In the genomic region with DNA sequence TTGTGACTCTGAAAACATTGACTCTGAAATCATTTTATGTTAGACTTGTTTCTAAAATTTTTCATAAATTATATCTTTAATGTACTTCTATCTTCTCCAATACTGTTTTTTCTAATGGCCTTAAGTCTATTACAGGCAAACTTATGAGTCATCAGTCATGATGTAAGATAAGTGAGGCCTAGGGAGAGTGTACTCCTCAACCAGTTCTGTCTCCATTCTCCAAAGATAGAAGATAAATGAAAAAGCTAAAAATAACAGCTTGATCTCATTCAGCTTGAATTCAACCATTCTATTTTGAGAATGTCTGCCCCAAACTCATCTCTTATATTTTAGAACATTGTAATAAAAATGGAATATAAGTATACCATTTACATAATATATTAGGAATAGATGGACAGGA, we compare ENCODE assay signal across 1 cellular context.
TF ChIP-seq lines count a peak whose summit lies in the region.

No MANE protein-coding gene starts in this region.

TF ChIP-seq in K562, 482 proteins besides CTCF, POLR2A, EP300 and RAD21 (continued from another document and continues in another):
- TF ChIP-seq, protein P1, sequence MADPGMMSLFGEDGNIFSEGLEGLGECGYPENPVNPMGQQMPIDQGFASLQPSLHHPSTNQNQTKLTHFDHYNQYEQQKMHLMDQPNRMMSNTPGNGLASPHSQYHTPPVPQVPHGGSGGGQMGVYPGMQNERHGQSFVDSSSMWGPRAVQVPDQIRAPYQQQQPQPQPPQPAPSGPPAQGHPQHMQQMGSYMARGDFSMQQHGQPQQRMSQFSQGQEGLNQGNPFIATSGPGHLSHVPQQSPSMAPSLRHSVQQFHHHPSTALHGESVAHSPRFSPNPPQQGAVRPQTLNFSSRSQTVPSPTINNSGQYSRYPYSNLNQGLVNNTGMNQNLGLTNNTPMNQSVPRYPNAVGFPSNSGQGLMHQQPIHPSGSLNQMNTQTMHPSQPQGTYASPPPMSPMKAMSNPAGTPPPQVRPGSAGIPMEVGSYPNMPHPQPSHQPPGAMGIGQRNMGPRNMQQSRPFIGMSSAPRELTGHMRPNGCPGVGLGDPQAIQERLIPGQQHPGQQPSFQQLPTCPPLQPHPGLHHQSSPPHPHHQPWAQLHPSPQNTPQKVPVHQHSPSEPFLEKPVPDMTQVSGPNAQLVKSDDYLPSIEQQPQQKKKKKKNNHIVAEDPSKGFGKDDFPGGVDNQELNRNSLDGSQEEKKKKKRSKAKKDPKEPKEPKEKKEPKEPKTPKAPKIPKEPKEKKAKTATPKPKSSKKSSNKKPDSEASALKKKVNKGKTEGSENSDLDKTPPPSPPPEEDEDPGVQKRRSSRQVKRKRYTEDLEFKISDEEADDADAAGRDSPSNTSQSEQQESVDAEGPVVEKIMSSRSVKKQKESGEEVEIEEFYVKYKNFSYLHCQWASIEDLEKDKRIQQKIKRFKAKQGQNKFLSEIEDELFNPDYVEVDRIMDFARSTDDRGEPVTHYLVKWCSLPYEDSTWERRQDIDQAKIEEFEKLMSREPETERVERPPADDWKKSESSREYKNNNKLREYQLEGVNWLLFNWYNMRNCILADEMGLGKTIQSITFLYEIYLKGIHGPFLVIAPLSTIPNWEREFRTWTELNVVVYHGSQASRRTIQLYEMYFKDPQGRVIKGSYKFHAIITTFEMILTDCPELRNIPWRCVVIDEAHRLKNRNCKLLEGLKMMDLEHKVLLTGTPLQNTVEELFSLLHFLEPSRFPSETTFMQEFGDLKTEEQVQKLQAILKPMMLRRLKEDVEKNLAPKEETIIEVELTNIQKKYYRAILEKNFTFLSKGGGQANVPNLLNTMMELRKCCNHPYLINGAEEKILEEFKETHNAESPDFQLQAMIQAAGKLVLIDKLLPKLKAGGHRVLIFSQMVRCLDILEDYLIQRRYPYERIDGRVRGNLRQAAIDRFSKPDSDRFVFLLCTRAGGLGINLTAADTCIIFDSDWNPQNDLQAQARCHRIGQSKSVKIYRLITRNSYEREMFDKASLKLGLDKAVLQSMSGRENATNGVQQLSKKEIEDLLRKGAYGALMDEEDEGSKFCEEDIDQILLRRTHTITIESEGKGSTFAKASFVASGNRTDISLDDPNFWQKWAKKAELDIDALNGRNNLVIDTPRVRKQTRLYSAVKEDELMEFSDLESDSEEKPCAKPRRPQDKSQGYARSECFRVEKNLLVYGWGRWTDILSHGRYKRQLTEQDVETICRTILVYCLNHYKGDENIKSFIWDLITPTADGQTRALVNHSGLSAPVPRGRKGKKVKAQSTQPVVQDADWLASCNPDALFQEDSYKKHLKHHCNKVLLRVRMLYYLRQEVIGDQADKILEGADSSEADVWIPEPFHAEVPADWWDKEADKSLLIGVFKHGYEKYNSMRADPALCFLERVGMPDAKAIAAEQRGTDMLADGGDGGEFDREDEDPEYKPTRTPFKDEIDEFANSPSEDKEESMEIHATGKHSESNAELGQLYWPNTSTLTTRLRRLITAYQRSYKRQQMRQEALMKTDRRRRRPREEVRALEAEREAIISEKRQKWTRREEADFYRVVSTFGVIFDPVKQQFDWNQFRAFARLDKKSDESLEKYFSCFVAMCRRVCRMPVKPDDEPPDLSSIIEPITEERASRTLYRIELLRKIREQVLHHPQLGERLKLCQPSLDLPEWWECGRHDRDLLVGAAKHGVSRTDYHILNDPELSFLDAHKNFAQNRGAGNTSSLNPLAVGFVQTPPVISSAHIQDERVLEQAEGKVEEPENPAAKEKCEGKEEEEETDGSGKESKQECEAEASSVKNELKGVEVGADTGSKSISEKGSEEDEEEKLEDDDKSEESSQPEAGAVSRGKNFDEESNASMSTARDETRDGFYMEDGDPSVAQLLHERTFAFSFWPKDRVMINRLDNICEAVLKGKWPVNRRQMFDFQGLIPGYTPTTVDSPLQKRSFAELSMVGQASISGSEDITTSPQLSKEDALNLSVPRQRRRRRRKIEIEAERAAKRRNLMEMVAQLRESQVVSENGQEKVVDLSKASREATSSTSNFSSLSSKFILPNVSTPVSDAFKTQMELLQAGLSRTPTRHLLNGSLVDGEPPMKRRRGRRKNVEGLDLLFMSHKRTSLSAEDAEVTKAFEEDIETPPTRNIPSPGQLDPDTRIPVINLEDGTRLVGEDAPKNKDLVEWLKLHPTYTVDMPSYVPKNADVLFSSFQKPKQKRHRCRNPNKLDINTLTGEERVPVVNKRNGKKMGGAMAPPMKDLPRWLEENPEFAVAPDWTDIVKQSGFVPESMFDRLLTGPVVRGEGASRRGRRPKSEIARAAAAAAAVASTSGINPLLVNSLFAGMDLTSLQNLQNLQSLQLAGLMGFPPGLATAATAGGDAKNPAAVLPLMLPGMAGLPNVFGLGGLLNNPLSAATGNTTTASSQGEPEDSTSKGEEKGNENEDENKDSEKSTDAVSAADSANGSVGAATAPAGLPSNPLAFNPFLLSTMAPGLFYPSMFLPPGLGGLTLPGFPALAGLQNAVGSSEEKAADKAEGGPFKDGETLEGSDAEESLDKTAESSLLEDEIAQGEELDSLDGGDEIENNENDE (IDR thresholded peaks at IDR 0.05; ENCODE audit: low read depth, low read length): no peak
- TF ChIP-seq, protein P2, sequence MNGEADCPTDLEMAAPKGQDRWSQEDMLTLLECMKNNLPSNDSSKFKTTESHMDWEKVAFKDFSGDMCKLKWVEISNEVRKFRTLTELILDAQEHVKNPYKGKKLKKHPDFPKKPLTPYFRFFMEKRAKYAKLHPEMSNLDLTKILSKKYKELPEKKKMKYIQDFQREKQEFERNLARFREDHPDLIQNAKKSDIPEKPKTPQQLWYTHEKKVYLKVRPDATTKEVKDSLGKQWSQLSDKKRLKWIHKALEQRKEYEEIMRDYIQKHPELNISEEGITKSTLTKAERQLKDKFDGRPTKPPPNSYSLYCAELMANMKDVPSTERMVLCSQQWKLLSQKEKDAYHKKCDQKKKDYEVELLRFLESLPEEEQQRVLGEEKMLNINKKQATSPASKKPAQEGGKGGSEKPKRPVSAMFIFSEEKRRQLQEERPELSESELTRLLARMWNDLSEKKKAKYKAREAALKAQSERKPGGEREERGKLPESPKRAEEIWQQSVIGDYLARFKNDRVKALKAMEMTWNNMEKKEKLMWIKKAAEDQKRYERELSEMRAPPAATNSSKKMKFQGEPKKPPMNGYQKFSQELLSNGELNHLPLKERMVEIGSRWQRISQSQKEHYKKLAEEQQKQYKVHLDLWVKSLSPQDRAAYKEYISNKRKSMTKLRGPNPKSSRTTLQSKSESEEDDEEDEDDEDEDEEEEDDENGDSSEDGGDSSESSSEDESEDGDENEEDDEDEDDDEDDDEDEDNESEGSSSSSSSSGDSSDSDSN (IDR thresholded peaks at IDR 0.05; ENCODE audit: borderline replicate concordance in 1 of 2, low read depth in 2 of 2, low read length in 2 of 2): no peak
- TF ChIP-seq, protein P3, sequence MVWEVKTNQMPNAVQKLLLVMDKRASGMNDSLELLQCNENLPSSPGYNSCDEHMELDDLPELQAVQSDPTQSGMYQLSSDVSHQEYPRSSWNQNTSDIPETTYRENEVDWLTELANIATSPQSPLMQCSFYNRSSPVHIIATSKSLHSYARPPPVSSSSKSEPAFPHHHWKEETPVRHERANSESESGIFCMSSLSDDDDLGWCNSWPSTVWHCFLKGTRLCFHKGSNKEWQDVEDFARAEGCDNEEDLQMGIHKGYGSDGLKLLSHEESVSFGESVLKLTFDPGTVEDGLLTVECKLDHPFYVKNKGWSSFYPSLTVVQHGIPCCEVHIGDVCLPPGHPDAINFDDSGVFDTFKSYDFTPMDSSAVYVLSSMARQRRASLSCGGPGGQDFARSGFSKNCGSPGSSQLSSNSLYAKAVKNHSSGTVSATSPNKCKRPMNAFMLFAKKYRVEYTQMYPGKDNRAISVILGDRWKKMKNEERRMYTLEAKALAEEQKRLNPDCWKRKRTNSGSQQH (CRISPR knock-in tag; IDR thresholded peaks at IDR 0.05): no peak
- TF ChIP-seq ZNF408 (CRISPR knock-in tag; IDR thresholded peaks at IDR 0.05; ENCODE audit: low read depth): no peak
- TF ChIP-seq KLF6 (CRISPR knock-in tag; IDR thresholded peaks at IDR 0.05; ENCODE audit: borderline replicate concordance): no peak
- TF ChIP-seq DIDO1 (tag; IDR thresholded peaks at IDR 0.05; ENCODE audit: low read depth): no peak
- no peak for TF ChIP-seq TAF9B (IDR thresholded peaks at IDR 0.05; ENCODE audit: partially characterized antibody)
- TF ChIP-seq FOXJ2 (tag; IDR thresholded peaks at IDR 0.05): no peak
- TF ChIP-seq, protein P4, sequence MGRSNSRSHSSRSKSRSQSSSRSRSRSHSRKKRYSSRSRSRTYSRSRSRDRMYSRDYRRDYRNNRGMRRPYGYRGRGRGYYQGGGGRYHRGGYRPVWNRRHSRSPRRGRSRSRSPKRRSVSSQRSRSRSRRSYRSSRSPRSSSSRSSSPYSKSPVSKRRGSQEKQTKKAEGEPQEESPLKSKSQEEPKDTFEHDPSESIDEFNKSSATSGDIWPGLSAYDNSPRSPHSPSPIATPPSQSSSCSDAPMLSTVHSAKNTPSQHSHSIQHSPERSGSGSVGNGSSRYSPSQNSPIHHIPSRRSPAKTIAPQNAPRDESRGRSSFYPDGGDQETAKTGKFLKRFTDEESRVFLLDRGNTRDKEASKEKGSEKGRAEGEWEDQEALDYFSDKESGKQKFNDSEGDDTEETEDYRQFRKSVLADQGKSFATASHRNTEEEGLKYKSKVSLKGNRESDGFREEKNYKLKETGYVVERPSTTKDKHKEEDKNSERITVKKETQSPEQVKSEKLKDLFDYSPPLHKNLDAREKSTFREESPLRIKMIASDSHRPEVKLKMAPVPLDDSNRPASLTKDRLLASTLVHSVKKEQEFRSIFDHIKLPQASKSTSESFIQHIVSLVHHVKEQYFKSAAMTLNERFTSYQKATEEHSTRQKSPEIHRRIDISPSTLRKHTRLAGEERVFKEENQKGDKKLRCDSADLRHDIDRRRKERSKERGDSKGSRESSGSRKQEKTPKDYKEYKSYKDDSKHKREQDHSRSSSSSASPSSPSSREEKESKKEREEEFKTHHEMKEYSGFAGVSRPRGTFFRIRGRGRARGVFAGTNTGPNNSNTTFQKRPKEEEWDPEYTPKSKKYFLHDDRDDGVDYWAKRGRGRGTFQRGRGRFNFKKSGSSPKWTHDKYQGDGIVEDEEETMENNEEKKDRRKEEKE (IDR thresholded peaks at IDR 0.05; ENCODE audit: borderline replicate concordance in 1 of 2, control insufficient read depth in 1 of 2, low read depth in 2 of 2, low read length in 1 of 2): no peak
- TF ChIP-seq FOXA1 (IDR thresholded peaks at IDR 0.05; ENCODE audit: borderline replicate concordance): no peak
- TF ChIP-seq MEF2A (IDR thresholded peaks at IDR 0.05; ENCODE audit: control insufficient read depth, low read depth, low read length): peak; percentile 95
- TF ChIP-seq MTF1 (CRISPR knock-in tag; IDR thresholded peaks at IDR 0.05; ENCODE audit: borderline replicate concordance): no peak
- TF ChIP-seq, protein P5, sequence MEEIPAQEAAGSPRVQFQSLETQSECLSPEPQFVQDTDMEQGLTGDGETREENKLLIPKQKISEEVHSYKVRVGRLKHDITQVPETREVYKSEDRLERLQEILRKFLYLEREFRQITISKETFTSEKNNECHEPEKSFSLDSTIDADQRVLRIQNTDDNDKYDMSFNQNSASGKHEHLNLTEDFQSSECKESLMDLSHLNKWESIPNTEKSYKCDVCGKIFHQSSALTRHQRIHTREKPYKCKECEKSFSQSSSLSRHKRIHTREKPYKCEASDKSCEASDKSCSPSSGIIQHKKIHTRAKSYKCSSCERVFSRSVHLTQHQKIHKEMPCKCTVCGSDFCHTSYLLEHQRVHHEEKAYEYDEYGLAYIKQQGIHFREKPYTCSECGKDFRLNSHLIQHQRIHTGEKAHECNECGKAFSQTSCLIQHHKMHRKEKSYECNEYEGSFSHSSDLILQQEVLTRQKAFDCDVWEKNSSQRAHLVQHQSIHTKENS (CRISPR knock-in tag; IDR thresholded peaks at IDR 0.05): no peak
- TF ChIP-seq, protein P6, sequence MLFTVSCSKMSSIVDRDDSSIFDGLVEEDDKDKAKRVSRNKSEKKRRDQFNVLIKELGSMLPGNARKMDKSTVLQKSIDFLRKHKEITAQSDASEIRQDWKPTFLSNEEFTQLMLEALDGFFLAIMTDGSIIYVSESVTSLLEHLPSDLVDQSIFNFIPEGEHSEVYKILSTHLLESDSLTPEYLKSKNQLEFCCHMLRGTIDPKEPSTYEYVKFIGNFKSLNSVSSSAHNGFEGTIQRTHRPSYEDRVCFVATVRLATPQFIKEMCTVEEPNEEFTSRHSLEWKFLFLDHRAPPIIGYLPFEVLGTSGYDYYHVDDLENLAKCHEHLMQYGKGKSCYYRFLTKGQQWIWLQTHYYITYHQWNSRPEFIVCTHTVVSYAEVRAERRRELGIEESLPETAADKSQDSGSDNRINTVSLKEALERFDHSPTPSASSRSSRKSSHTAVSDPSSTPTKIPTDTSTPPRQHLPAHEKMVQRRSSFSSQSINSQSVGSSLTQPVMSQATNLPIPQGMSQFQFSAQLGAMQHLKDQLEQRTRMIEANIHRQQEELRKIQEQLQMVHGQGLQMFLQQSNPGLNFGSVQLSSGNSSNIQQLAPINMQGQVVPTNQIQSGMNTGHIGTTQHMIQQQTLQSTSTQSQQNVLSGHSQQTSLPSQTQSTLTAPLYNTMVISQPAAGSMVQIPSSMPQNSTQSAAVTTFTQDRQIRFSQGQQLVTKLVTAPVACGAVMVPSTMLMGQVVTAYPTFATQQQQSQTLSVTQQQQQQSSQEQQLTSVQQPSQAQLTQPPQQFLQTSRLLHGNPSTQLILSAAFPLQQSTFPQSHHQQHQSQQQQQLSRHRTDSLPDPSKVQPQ (CRISPR knock-in tag; IDR thresholded peaks at IDR 0.05; ENCODE audit: borderline replicate concordance): no peak
- TF ChIP-seq XRCC5 (IDR thresholded peaks at IDR 0.05; ENCODE audit: low read depth, low read length): no peak
- TF ChIP-seq, protein P7, sequence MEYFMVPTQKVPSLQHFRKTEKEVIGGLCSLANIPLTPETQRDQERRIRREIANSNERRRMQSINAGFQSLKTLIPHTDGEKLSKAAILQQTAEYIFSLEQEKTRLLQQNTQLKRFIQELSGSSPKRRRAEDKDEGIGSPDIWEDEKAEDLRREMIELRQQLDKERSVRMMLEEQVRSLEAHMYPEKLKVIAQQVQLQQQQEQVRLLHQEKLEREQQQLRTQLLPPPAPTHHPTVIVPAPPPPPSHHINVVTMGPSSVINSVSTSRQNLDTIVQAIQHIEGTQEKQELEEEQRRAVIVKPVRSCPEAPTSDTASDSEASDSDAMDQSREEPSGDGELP (CRISPR knock-in tag; IDR thresholded peaks at IDR 0.05; ENCODE audit: borderline replicate concordance): no peak
- peak; percentile 98 for TF ChIP-seq FOSL1 (tag; conservative IDR thresholded peaks at IDR 0.05)
- TF ChIP-seq FOXK2 (conservative IDR thresholded peaks at IDR 0.05 in 1 of 2, IDR thresholded peaks at IDR 0.05 in 1 of 2; ENCODE audit: low read depth in 2 of 2): no peak
- no peak for TF ChIP-seq ZNF780A (CRISPR knock-in tag; IDR thresholded peaks at IDR 0.05)
- TF ChIP-seq SMARCB1 (IDR thresholded peaks at IDR 0.05; ENCODE audit: insufficient read length, low read depth): no peak
